In genomic region chr6:69696273-69696672, GRCh38 we compare ENCODE assay signal across 14 cellular contexts.
DNase-seq lines count a peak whose midpoint lies in the region; ATAC-seq and TF ChIP-seq lines count a peak whose summit lies in the region.
"Had no signal": no experiment of that assay in that cellular context is flagged by ENCODE, and none has a peak within 500 bp of the region (broad histone marks: within the 10 kb centered on the region; RNA-seq: fewer than 3 reads in every experiment).

No MANE protein-coding gene starts in this region.

- no peaks in the 10 kb centered on the region for H3K79me2 ChIP-seq in smooth muscle cell (ENCODE audit: low read depth)

- peaks cover 31% of the 10 kb centered on the region for H3K36me3 Mint-ChIP-seq in activated naive CD8-positive, alpha-beta T cell
- peaks cover 29% of the 10 kb centered on the region for H3K36me3 Mint-ChIP-seq in activated naive CD8-positive, alpha-beta T cell treated with anti-CD3 and anti-CD28 coated beads for 36 hours

- no peak for DNase-seq in activated naive CD8-positive, alpha-beta T cell treated with anti-CD3 and anti-CD28 coated beads for 36 hours
- DNase-seq in RPMI7951 (ENCODE audit: low read depth) (peak; percentile 2), smooth muscle cell (lab: John Stamatoyannopoulos, UW; ENCODE audit: unreplicated experiment) (no peak), islet precursor cell (no peak), brain microvascular endothelial cell (no peak), NCI-H2196 treated with DMSO at 0.1 percent for 48 hours (lab: John Stamatoyannopoulos, UW; ENCODE audit: unreplicated experiment) (no peak)
- DNase-seq: activated CD4-positive, alpha-beta T cell treated with anti-CD3 and anti-CD28 coated beads, Interleukin-2, amount 50 U/mL, for 4 hours; H7; NCI-H345; substantia nigra had no signal

- H3K9ac ChIP-seq in smooth muscle cell (ENCODE audit: low read depth): no peak overlapping the region
- H3K9ac ChIP-seq: BLaER1 had no signal

- H3K36me3 ChIP-seq in smooth muscle cell (ENCODE audit: low read depth) (no peaks in the 10 kb centered on the region), brain microvascular endothelial cell (replicated peaks) (no peaks in the 10 kb centered on the region)

- H3K9me3 Mint-ChIP-seq in activated naive CD8-positive, alpha-beta T cell (ENCODE audit: low read depth): no peaks in the 10 kb centered on the region
- H3K9me3 Mint-ChIP-seq in activated naive CD8-positive, alpha-beta T cell treated with anti-CD3 and anti-CD28 coated beads for 36 hours: no peaks in the 10 kb centered on the region

- no peak for TF ChIP-seq CTCF in smooth muscle cell (IDR thresholded peaks at IDR 0.05; ENCODE audit: borderline replicate concordance, insufficient read depth, poor library complexity, severe bottlenecking)
- no peak for TF ChIP-seq CTCF in brain microvascular endothelial cell (IDR thresholded peaks at IDR 0.05; ENCODE audit: low read depth, low read length, missing control alignments)

- H3K27ac ChIP-seq in smooth muscle cell (ENCODE audit: low read depth) (no peak overlapping the region), brain microvascular endothelial cell (no peak overlapping the region)
- H3K27ac ChIP-seq: BLaER1 had no signal

- H3K4me3 Mint-ChIP-seq in activated naive CD8-positive, alpha-beta T cell: no peak overlapping the region
- H3K4me3 Mint-ChIP-seq in activated naive CD8-positive, alpha-beta T cell treated with anti-CD3 and anti-CD28 coated beads for 36 hours: no peak overlapping the region

- H3K4me3 ChIP-seq in smooth muscle cell (no peak overlapping the region), brain microvascular endothelial cell (ENCODE audit: low read depth, low read length) (no peak overlapping the region)
- H3K4me3 ChIP-seq: BLaER1 had no signal

- no peaks in the 10 kb centered on the region for H3K9me3 ChIP-seq in smooth muscle cell (replicated peaks; ENCODE audit: low read depth)
- H3K9me3 ChIP-seq: BLaER1 had no signal

- H3K4me1 ChIP-seq in smooth muscle cell (ENCODE audit: low read depth): no peaks in the 10 kb centered on the region
- H3K4me1 ChIP-seq: BLaER1 had no signal

- peak; percentile 87 for ATAC-seq in HG02852 (IDR thresholded peaks at IDR 0.05; ENCODE audit: unreplicated experiment)
- ATAC-seq: esophagus mucosa had no signal

- no peak overlapping the region for H2AFZ ChIP-seq in smooth muscle cell (ENCODE audit: low read depth)

- no peaks in the 10 kb centered on the region for H3F3A ChIP-seq in smooth muscle cell (ENCODE audit: low read depth)

- WGBS in smooth muscle cell (ENCODE audit: low lambda C conversion rate): 29% methylated on average over 2 of the region's 2 CpGs

- H4K20me1 ChIP-seq in smooth muscle cell (ENCODE audit: low read depth): no peaks in the 10 kb centered on the region
- H4K20me1 ChIP-seq: BLaER1 had no signal

- in situ Hi-C loops in brain microvascular endothelial cell (cut with HindIII; ENCODE audit: low pct_ligation_motif_present, low sequenced_read_pairs): no loop called here

- peaks cover 9% of the 10 kb centered on the region for H3K4me1 Mint-ChIP-seq in activated naive CD8-positive, alpha-beta T cell (ENCODE audit: low read depth)
- peaks cover 12% of the 10 kb centered on the region for H3K4me1 Mint-ChIP-seq in activated naive CD8-positive, alpha-beta T cell treated with anti-CD3 and anti-CD28 coated beads for 36 hours

- no peaks in the 10 kb centered on the region for H3K27me3 ChIP-seq in smooth muscle cell (ENCODE audit: low read depth)
- H3K27me3 ChIP-seq in brain microvascular endothelial cell (replicated peaks): no peaks in the 10 kb centered on the region
- H3K27me3 ChIP-seq: BLaER1 had no signal

- H3K27me3 Mint-ChIP-seq in activated naive CD8-positive, alpha-beta T cell: no peaks in the 10 kb centered on the region
- no peaks in the 10 kb centered on the region for H3K27me3 Mint-ChIP-seq in activated naive CD8-positive, alpha-beta T cell treated with anti-CD3 and anti-CD28 coated beads for 36 hours

- H3K4me2 ChIP-seq in smooth muscle cell: peak overlapping the region; percentile 39
- H3K4me2 ChIP-seq: BLaER1 had no signal

- peak overlapping the region; percentile 17 for H3K27ac Mint-ChIP-seq in activated naive CD8-positive, alpha-beta T cell
- no peak overlapping the region for H3K27ac Mint-ChIP-seq in activated naive CD8-positive, alpha-beta T cell treated with anti-CD3 and anti-CD28 coated beads for 36 hours
